Comparison of ENCODE assay signal across 13 cellular contexts in the genomic region with DNA sequence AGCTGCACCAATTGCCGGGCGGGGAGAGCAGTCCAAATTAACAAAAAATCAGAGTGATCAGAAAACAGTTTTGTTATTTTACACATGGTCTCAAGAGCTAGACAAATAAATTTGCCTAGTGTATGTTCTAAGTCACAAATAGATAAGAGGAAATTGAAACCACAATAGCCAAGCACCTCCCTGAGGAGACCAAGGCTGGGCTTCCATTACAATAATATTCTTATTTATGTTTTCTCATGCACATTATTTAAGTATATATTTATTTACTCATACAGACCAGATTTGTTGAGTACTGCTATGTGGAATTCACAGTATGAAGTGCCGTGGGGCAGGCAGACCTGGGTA.
DNase-seq lines count a peak whose midpoint lies in the region; ATAC-seq and TF ChIP-seq lines count a peak whose summit lies in the region.
"Had no signal": no experiment of that assay in that cellular context is flagged by ENCODE, and none has a peak within 500 bp of the region (broad histone marks: within the 10 kb centered on the region; RNA-seq: fewer than 3 reads in every experiment).

No MANE protein-coding gene starts in this region.

- H3K36me3 ChIP-seq in mucosa of descending colon (ENCODE audit: low read depth) = no peaks in the 10 kb centered on the region
- H3K36me3 ChIP-seq: gastrocnemius medialis had no signal

- peaks cover 7% of the 10 kb centered on the region for H3K36me3 Mint-ChIP-seq in T-helper 1 cell treated with Interleukin-12 subunit alpha and Interleukin-12 subunit beta and Interleukin-4 antibody, amounts not matched to agents 30 μg/mL and 1 μg/mL, for 36 hours (ENCODE audit: low read depth)
- no peaks in the 10 kb centered on the region for H3K36me3 Mint-ChIP-seq in activated B cell treated with CpG ODN at 0.5 μM for 24 hours (ENCODE audit: low read depth)

- ATAC-seq in activated B cell treated with CpG ODN at 0.5 μM for 24 hours (ENCODE audit: low read depth) = no peak
- ATAC-seq in mucosa of descending colon = peak; percentile 38
- no peak for ATAC-seq in HG03135 (IDR thresholded peaks at IDR 0.05; ENCODE audit: unreplicated experiment)
- ATAC-seq: gastrocnemius medialis, GM23338 had no signal

- POLR2A ChIA-PET in activated B cell treated with CpG ODN at 0.5 μM for 24 hours (lab: Charles Lee) = no interaction called here

- H3K4me3 ChIP-seq in mucosa of descending colon = no peak overlapping the region
- H3K4me3 ChIP-seq: gastrocnemius medialis, GM23338 had no signal

- no peaks in the 10 kb centered on the region for H3K9me3 ChIP-seq in mucosa of descending colon
- H3K9me3 ChIP-seq: gastrocnemius medialis had no signal

- CTCF ChIA-PET in activated B cell treated with CpG ODN at 0.5 μM for 24 hours (lab: Charles Lee) = interaction anchor here (0.8 kb wide), 1 partner anchor 22 kb away, joined by 3 read pairs; no protein-coding TSS in a partner anchor

- intact Hi-C loops in activated B cell treated with CpG ODN at 0.5 μM for 24 hours (cut with micrococcal nuclease) (no loop called here), mucosa of descending colon (cut with DNase I, micrococcal nuclease) (no loop called here)

- TF ChIP-seq CTCF in activated B cell treated with CpG ODN at 0.5 μM for 24 hours (IDR thresholded peaks at IDR 0.05) (no peak), mucosa of descending colon (IDR thresholded peaks at IDR 0.05) (no peak)

- no peaks in the 10 kb centered on the region for H3K9me3 Mint-ChIP-seq in T-helper 1 cell treated with Interleukin-12 subunit alpha and Interleukin-12 subunit beta and Interleukin-4 antibody, amounts not matched to agents 30 μg/mL and 1 μg/mL, for 36 hours
- no peaks in the 10 kb centered on the region for H3K9me3 Mint-ChIP-seq in activated B cell treated with CpG ODN at 0.5 μM for 24 hours
- H3K9me3 Mint-ChIP-seq: GM23338 had no signal

- H3K27ac Mint-ChIP-seq in T-helper 1 cell treated with Interleukin-12 subunit alpha and Interleukin-12 subunit beta and Interleukin-4 antibody, amounts not matched to agents 30 μg/mL and 1 μg/mL, for 36 hours = peak overlapping the region; percentile 75
- H3K27ac Mint-ChIP-seq in activated B cell treated with CpG ODN at 0.5 μM for 24 hours = no peak overlapping the region
- H3K27ac Mint-ChIP-seq: GM23338 had no signal

- peak overlapping the region; percentile 61 for H3K4me3 Mint-ChIP-seq in T-helper 1 cell treated with Interleukin-12 subunit alpha and Interleukin-12 subunit beta and Interleukin-4 antibody, amounts not matched to agents 30 μg/mL and 1 μg/mL, for 36 hours
- H3K4me3 Mint-ChIP-seq in activated B cell treated with CpG ODN at 0.5 μM for 24 hours = peak overlapping the region; percentile 60
- H3K4me3 Mint-ChIP-seq: GM23338 had no signal

- H3K4me1 ChIP-seq in mucosa of descending colon (ENCODE audit: low read depth) = no peaks in the 10 kb centered on the region

- DNase-seq in T-helper 1 cell = no peak
- DNase-seq in HCEC 1CT = peak; percentile 1
- DNase-seq in activated B cell treated with CpG ODN at 0.5 μM for 24 hours = no peak
- no peak for DNase-seq in mucosa of descending colon
- DNase-seq in effector CD8-positive, alpha-beta T cell (lab: John Stamatoyannopoulos, UW) = no peak
- DNase-seq in OCI-M2 (lab: John Stamatoyannopoulos, UW; ENCODE audit: unreplicated experiment) = no peak
- DNase-seq: DMS79, gastrocnemius medialis, NCI-H2171 treated with DMSO at 0.1 percent for 48 hours, RPMI8226 had no signal

- no peaks in the 10 kb centered on the region for H3K27me3 Mint-ChIP-seq in T-helper 1 cell treated with Interleukin-12 subunit alpha and Interleukin-12 subunit beta and Interleukin-4 antibody, amounts not matched to agents 30 μg/mL and 1 μg/mL, for 36 hours (ENCODE audit: low read depth)
- peaks cover 8% of the 10 kb centered on the region for H3K27me3 Mint-ChIP-seq in activated B cell treated with CpG ODN at 0.5 μM for 24 hours

- H3K4me1 Mint-ChIP-seq in T-helper 1 cell treated with Interleukin-12 subunit alpha and Interleukin-12 subunit beta and Interleukin-4 antibody, amounts not matched to agents 30 μg/mL and 1 μg/mL, for 36 hours (ENCODE audit: low read depth) = peaks cover 43% of the 10 kb centered on the region
- peaks cover 23% of the 10 kb centered on the region for H3K4me1 Mint-ChIP-seq in activated B cell treated with CpG ODN at 0.5 μM for 24 hours
